In genomic region chr7:134850048-134850447, GRCh38 we compare ENCODE assay signal across 22 cellular contexts.
DNase-seq lines count a peak whose midpoint lies in the region; ATAC-seq and TF ChIP-seq lines count a peak whose summit lies in the region.
"Had no signal": no experiment of that assay in that cellular context is flagged by ENCODE, and none has a peak within 500 bp of the region (broad histone marks: within the 10 kb centered on the region; RNA-seq: fewer than 3 reads in every experiment).

No MANE protein-coding gene starts in this region.

- no peak overlapping the region for H3K4me3 Mint-ChIP-seq in osteocyte (ENCODE audit: unreplicated experiment)
- H3K4me3 Mint-ChIP-seq: activated naive CD8-positive, alpha-beta T cell treated with anti-CD3 and anti-CD28 coated beads, Interleukin-2, amount 10 ng/mL, durations not matched to agents 7 days and 5 days; CD14-positive monocyte; GM23338; T-helper 2 cell treated with Interferon-gamma antibody and Interleukin-4, amounts not matched to agents 5 μg/mL and 100 μg/mL, for 36 hours had no signal

- no peak overlapping the region for H3K23ac ChIP-seq in neuronal stem cell (ENCODE audit: low read depth, low read length, poor library complexity)

- no peaks in the 10 kb centered on the region for H3K79me1 ChIP-seq in neuronal stem cell (ENCODE audit: low read depth, low read length)

- H3K18ac ChIP-seq in neuronal stem cell (ENCODE audit: low read length): no peak overlapping the region

- peak overlapping the region; percentile 74 for H3K27ac Mint-ChIP-seq in osteocyte (ENCODE audit: unreplicated experiment)
- H3K27ac Mint-ChIP-seq: activated naive CD8-positive, alpha-beta T cell treated with anti-CD3 and anti-CD28 coated beads, Interleukin-2, amount 10 ng/mL, durations not matched to agents 7 days and 5 days; activated T-helper 2 cell treated with anti-CD3 and anti-CD28 coated beads, Interferon-gamma antibody, Interleukin-2, Interleukin-4, amounts not matched to agents 10 μg/mL and 5 μg/mL and 100 μg/mL, durations not matched to agents 14 hours and 24 hours and 36 hours; CD14-positive monocyte; GM23338; T-helper 2 cell treated with Interferon-gamma antibody and Interleukin-4, amounts not matched to agents 5 μg/mL and 100 μg/mL, for 36 hours had no signal

- intact Hi-C loops in A673 (cut with micrococcal nuclease; ENCODE audit: unreplicated experiment) (loop anchor here (1.0 kb wide), 1 partner anchor 66 kb away; no protein-coding TSS in a partner anchor), esophagus squamous epithelium (cut with DNase I) (no loop called here), posterior cingulate gyrus (cut with DNase I) (no loop called here)

- CTCF ChIA-PET in A673 (lab: Charles Lee): no interaction called here

- POLR2A ChIA-PET in A673 (lab: Charles Lee; ENCODE audit: low non-redundant PET): interaction anchor here (0.7 kb wide), 1 partner anchor 15 kb away, joined by 3 read pairs; no protein-coding TSS in a partner anchor

- H3K27me3 Mint-ChIP-seq in osteocyte (ENCODE audit: unreplicated experiment): no peaks in the 10 kb centered on the region
- H3K27me3 Mint-ChIP-seq: activated naive CD8-positive, alpha-beta T cell treated with anti-CD3 and anti-CD28 coated beads, Interleukin-2, amount 10 ng/mL, durations not matched to agents 7 days and 5 days; naive thymus-derived CD4-positive, alpha-beta T cell had no signal

- H4K91ac ChIP-seq in neuronal stem cell (ENCODE audit: low read depth, low read length, poor library complexity): no peak overlapping the region

- H3K4me1 Mint-ChIP-seq in osteocyte (ENCODE audit: unreplicated experiment): peaks cover 71% of the 10 kb centered on the region

- ATAC-seq in GM21515 (IDR thresholded peaks at IDR 0.05; ENCODE audit: unreplicated experiment) (no peak), HG03280 (IDR thresholded peaks at IDR 0.05; ENCODE audit: unreplicated experiment) (no peak)
- ATAC-seq: GM23338; naive thymus-derived CD4-positive, alpha-beta T cell had no signal

- H3K27me3 ChIP-seq in A673 (replicated peaks; ENCODE audit: insufficient read depth, low read depth, low read length, poor library complexity): peaks cover 3% of the 10 kb centered on the region
- no peaks in the 10 kb centered on the region for H3K27me3 ChIP-seq in esophagus squamous epithelium
- no peaks in the 10 kb centered on the region for H3K27me3 ChIP-seq in neuronal stem cell (ENCODE audit: control insufficient read depth in 3 of 3, insufficient read depth in 3 of 3, low read depth in 1 of 3, low read length in 3 of 3)
- H3K27me3 ChIP-seq: spleen had no signal

- H3K36me3 ChIP-seq in A673 (ENCODE audit: insufficient read depth, low read length, poor library complexity, severe bottlenecking) (no peaks in the 10 kb centered on the region), SK-N-MC (ENCODE audit: insufficient read depth, low read length) (no peaks in the 10 kb centered on the region), esophagus squamous epithelium (no peaks in the 10 kb centered on the region), neuronal stem cell (replicated peaks in 1 of 2; ENCODE audit: control insufficient read depth in 2 of 2, insufficient read depth in 2 of 2, low read length in 2 of 2) (peaks cover 0 to 8% of the 10 kb centered on the region in 2 donors)
- H3K36me3 ChIP-seq: WERI-Rb-1 had no signal

- no peak overlapping the region for H2BK15ac ChIP-seq in neuronal stem cell (ENCODE audit: low read length)

- no peak overlapping the region for H3K14ac ChIP-seq in neuronal stem cell (ENCODE audit: low read length)

- H4K8ac ChIP-seq in neuronal stem cell (ENCODE audit: low read depth, low read length): no peak overlapping the region

- DNase-seq in A673 (ENCODE audit: low spot score) (peak; percentile 96), SK-N-MC (ENCODE audit: low read depth, low spot score) (peak; percentile 88), esophagus squamous epithelium (lab: John Stamatoyannopoulos, UW) (no peak), osteocyte (ENCODE audit: extremely low spot score, unreplicated experiment) (no peak), neuronal stem cell (ENCODE audit: low spot score) (no peak), posterior cingulate gyrus (no peak)
- DNase-seq: activated CD4-positive, alpha-beta T cell treated with anti-CD3 and anti-CD28 coated beads, Interleukin-2, amount 50 U/mL, for 1 hour; activated CD8-positive, alpha-beta memory T cell treated with anti-CD3 and anti-CD28 coated beads, Interleukin-2, amount 50 U/mL, for 4 hours; activated naive CD8-positive, alpha-beta T cell treated with anti-CD3 and anti-CD28 coated beads, Interleukin-2, amount 10 ng/mL, durations not matched to agents 7 days and 5 days; NCI-H187 treated with DMSO at 0.1 percent for 48 hours; NCI-H226; spleen; substantia nigra; WERI-Rb-1 had no signal

- H3K4me3 ChIP-seq in A673 (ENCODE audit: low read depth, low read length, poor library complexity, severe bottlenecking): no peak overlapping the region
- peak overlapping the region; percentile 52 for H3K4me3 ChIP-seq in SK-N-MC
- H3K4me3 ChIP-seq in esophagus squamous epithelium: no peak overlapping the region
- no peak overlapping the region for H3K4me3 ChIP-seq in neuronal stem cell (ENCODE audit: low read length in 2 of 2)
- H3K4me3 ChIP-seq: GM23338, spleen had no signal

- H3K9ac ChIP-seq in SK-N-MC (ENCODE audit: insufficient read length): no peak overlapping the region
- H3K9ac ChIP-seq in neuronal stem cell (ENCODE audit: low read depth, low read length, poor library complexity): no peak overlapping the region
- H3K9ac ChIP-seq: KMS-11 had no signal

- no peak overlapping the region for H2BK12ac ChIP-seq in neuronal stem cell (ENCODE audit: low read length)

- H3K27ac ChIP-seq in A673 (ENCODE audit: low read depth, low read length, poor library complexity, severe bottlenecking) (peak overlapping the region; percentile 8), SK-N-MC (no peak overlapping the region), esophagus squamous epithelium (peak overlapping the region; percentile 9 to 81 (median 73)), neuronal stem cell (replicated peaks; ENCODE audit: low read length) (no peak overlapping the region)
- H3K27ac ChIP-seq: KMS-11, WERI-Rb-1 had no signal

- no peak overlapping the region for H2AK5ac ChIP-seq in neuronal stem cell (ENCODE audit: low read depth, low read length)

- no TSS peak for BruUV-seq in A673 (replicated peaks; lab: Mats Ljungman, UMichigan)

- H2BK120ac ChIP-seq in neuronal stem cell (ENCODE audit: low read depth, low read length): no peak overlapping the region

- 53 to 54% methylated on average over 2 of the region's 2 CpGs for WGBS in esophagus squamous epithelium, 2 donors
- WGBS in neuronal stem cell (ENCODE audit: extremely low coverage in 2 of 2, insufficient read length in 2 of 2, insufficient replicate concordance in 1 of 2), 2 donors: no CpG with 5 or more reads among the region's 2 CpGs

- H3K4me2 ChIP-seq in neuronal stem cell (ENCODE audit: insufficient read depth, low read length, poor library complexity, severe bottlenecking): no peak overlapping the region
- H3K4me2 ChIP-seq: GM23338, KMS-11 had no signal

- H2BK5ac ChIP-seq in neuronal stem cell (ENCODE audit: low read length): no peak overlapping the region

- peaks cover 58% of the 10 kb centered on the region for H3K4me1 ChIP-seq in A673 (ENCODE audit: insufficient read depth, low read length, poor library complexity, severe bottlenecking)
- H3K4me1 ChIP-seq in esophagus squamous epithelium: peaks cover 6 to 62% (median 25%) of the 10 kb centered on the region in 3 donors
- peaks cover 0 to 3% of the 10 kb centered on the region in 2 donors for H3K4me1 ChIP-seq in neuronal stem cell (ENCODE audit: control insufficient read depth in 2 of 2, insufficient read depth in 1 of 2, low read depth in 1 of 2, low read length in 2 of 2)

- no peaks in the 10 kb centered on the region for H3K9me3 ChIP-seq in A673 (ENCODE audit: low read depth, low read length, poor library complexity, severe bottlenecking)
- H3K9me3 ChIP-seq in SK-N-MC (ENCODE audit: low read depth, low read length): no peaks in the 10 kb centered on the region
- no peaks in the 10 kb centered on the region for H3K9me3 ChIP-seq in esophagus squamous epithelium
- no peaks in the 10 kb centered on the region for H3K9me3 ChIP-seq in neuronal stem cell (replicated peaks in 1 of 2; ENCODE audit: control insufficient read depth in 2 of 2, insufficient read depth in 1 of 2, low read depth in 1 of 2, low read length in 2 of 2)
- H3K9me3 ChIP-seq: spleen had no signal

- no peak overlapping the region for H2AFZ ChIP-seq in neuronal stem cell (ENCODE audit: low read length)
- H2AFZ ChIP-seq: GM23338 had no signal

- TF ChIP-seq POLR2A in esophagus squamous epithelium (IDR thresholded peaks at IDR 0.05): no peak

- no peak for TF ChIP-seq CTCF in A673 (conservative IDR thresholded peaks at IDR 0.05; ENCODE audit: low read depth, low read length)
- TF ChIP-seq CTCF in esophagus squamous epithelium (IDR thresholded peaks at IDR 0.05): no peak
- TF ChIP-seq CTCF in osteocyte (IDR thresholded peaks at IDR 0.05): no peak

- peaks cover 61% of the 10 kb centered on the region for H3K36me3 Mint-ChIP-seq in osteocyte (ENCODE audit: unreplicated experiment)
- H3K36me3 Mint-ChIP-seq: CD14-positive monocyte had no signal

- H3K9me3 Mint-ChIP-seq in osteocyte (ENCODE audit: unreplicated experiment): no peaks in the 10 kb centered on the region
- H3K9me3 Mint-ChIP-seq: GM23338 had no signal

- H3K4ac ChIP-seq in neuronal stem cell (ENCODE audit: low read length): no peak overlapping the region

Comparison
In these comparisons a context has a peak if more than half of its experiments do, and no peak if none do; other contexts are left out.
1. DNase-seq: peak in A673 (single experiment) and SK-N-MC (single experiment); none in esophagus squamous epithelium (single experiment), osteocyte (single experiment), neuronal stem cell (single experiment) and posterior cingulate gyrus (0 of 10).
2. H3K27ac ChIP-seq: peak in A673 (single experiment) and esophagus squamous epithelium (4 of 4); none in SK-N-MC (single experiment) and neuronal stem cell (single experiment).